ENCODE assay signal across 23 cellular contexts in the genomic region with DNA sequence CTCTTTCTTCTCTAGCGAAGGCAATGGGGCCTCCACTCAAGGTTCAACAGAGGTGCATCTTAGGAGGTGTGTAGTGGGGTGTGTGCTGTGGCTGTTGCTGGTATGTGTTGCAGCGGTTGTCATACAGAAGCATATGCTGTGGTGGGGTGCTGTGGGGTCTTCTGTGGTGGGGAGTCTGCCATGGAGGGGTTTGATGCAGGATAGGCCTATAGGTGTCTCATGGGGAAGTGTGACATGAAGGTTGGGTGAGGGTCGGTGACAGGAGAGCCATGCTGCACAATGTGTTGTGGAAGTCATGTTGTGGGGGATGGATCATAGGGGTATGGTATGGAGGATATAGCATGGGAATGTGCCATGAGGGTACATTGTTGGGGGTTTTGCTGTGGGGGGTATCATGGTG. TPM values are rescaled to one million over a fixed set of nuclear protein-coding genes. Genes with fewer than 3 reads are reported as not detected.
A peak's percentile ranks its signal among the peaks of the same experiment; 100 is the strongest.
DNase-seq lines count a peak whose midpoint lies in the region; ATAC-seq and TF ChIP-seq lines count a peak whose summit lies in the region.
"Had no signal": no experiment of that assay in that cellular context is flagged by ENCODE, and none has a peak within 500 bp of the region (broad histone marks: within the 10 kb centered on the region; RNA-seq: fewer than 3 reads in every experiment).

No MANE protein-coding gene starts in this region.

- TF ChIP-seq CTCF in endodermal cell (conservative IDR thresholded peaks at IDR 0.05) (no peak), lung (IDR thresholded peaks at IDR 0.05; ENCODE audit: control extremely low read depth, extremely low read depth) (no peak)

- no peak overlapping the region for H3K4me3 Mint-ChIP-seq in stimulated activated naive CD8-positive, alpha-beta T cell treated with anti-CD3 and anti-CD28 coated beads, Interleukin-15, amount 100 ng/mL, for 72 hours
- H3K4me3 Mint-ChIP-seq in endodermal cell: no peak overlapping the region
- no peak overlapping the region for H3K4me3 Mint-ChIP-seq in stimulated activated memory B cell treated with anti-CD40 and anti-IgM and Interleukin-4, amounts not matched to agents 10 μg/mL and 1 μg/mL and 100 μg/mL, for 72 hours
- H3K4me3 Mint-ChIP-seq: B cell; CD4-positive, alpha-beta T cell; CD8-positive, alpha-beta T cell had no signal

- WGBS in endodermal cell (ENCODE audit: insufficient coverage in 1 of 2, insufficient read length in 1 of 2), 2 experiments: 90 to 100% methylated on average over 1 to 3 of the region's 3 CpGs
- WGBS in lung, 2 donors: 95% methylated on average over 3 of the region's 3 CpGs

- H3K4me3 ChIP-seq in endodermal cell (ENCODE audit: low read length) (no peak overlapping the region), lung (no peak overlapping the region)
- H3K4me3 ChIP-seq: A549; BLaER1 treated with 17β-estradiol and CSF1 and Interleukin-3, amounts not matched to agents 10 nM and 100 nM had no signal

- no peaks in the 10 kb centered on the region for H3K27me3 Mint-ChIP-seq in stimulated activated naive CD8-positive, alpha-beta T cell treated with anti-CD3 and anti-CD28 coated beads, Interleukin-15, amount 100 ng/mL, for 72 hours
- H3K27me3 Mint-ChIP-seq in endodermal cell (ENCODE audit: insufficient read depth): no peaks in the 10 kb centered on the region
- no peaks in the 10 kb centered on the region for H3K27me3 Mint-ChIP-seq in stimulated activated memory B cell treated with anti-CD40 and anti-IgM and Interleukin-4, amounts not matched to agents 10 μg/mL and 1 μg/mL and 100 μg/mL, for 72 hours
- H3K27me3 Mint-ChIP-seq: B cell; CD4-positive, alpha-beta T cell had no signal

- H3K36me3 Mint-ChIP-seq in endodermal cell (ENCODE audit: low read depth): no peaks in the 10 kb centered on the region
- no peaks in the 10 kb centered on the region for H3K36me3 Mint-ChIP-seq in stimulated activated memory B cell treated with anti-CD40 and anti-IgM and Interleukin-4, amounts not matched to agents 10 μg/mL and 1 μg/mL and 100 μg/mL, for 72 hours
- H3K36me3 Mint-ChIP-seq: CD8-positive, alpha-beta T cell had no signal

- H3K27me3 ChIP-seq in endodermal cell (ENCODE audit: control insufficient read depth, insufficient read depth, low read length, poor library complexity, severe bottlenecking) (no peaks in the 10 kb centered on the region), lung (ENCODE audit: control insufficient read depth, insufficient read depth) (no peaks in the 10 kb centered on the region)
- H3K27me3 ChIP-seq: BLaER1 treated with 17β-estradiol and CSF1 and Interleukin-3, amounts not matched to agents 10 nM and 100 nM had no signal

- H3K4me1 Mint-ChIP-seq in stimulated activated naive CD8-positive, alpha-beta T cell treated with anti-CD3 and anti-CD28 coated beads, Interleukin-15, amount 100 ng/mL, for 72 hours: no peaks in the 10 kb centered on the region
- H3K4me1 Mint-ChIP-seq in endodermal cell: peaks cover 3% of the 10 kb centered on the region
- H3K4me1 Mint-ChIP-seq in stimulated activated memory B cell treated with anti-CD40 and anti-IgM and Interleukin-4, amounts not matched to agents 10 μg/mL and 1 μg/mL and 100 μg/mL, for 72 hours: no peaks in the 10 kb centered on the region
- H3K4me1 Mint-ChIP-seq: B cell had no signal

- H3K4me1 ChIP-seq in endodermal cell (ENCODE audit: control insufficient read depth, insufficient read depth, low read length) (no peaks in the 10 kb centered on the region), lung (ENCODE audit: control insufficient read depth in 2 of 2, insufficient read depth in 2 of 2, low read length in 2 of 2) (peaks cover 0 to 3% of the 10 kb centered on the region in 2 donors)
- H3K4me1 ChIP-seq: A549; BLaER1 treated with 17β-estradiol and CSF1 and Interleukin-3, amounts not matched to agents 10 nM and 100 nM had no signal

- no peaks in the 10 kb centered on the region for H3K9me3 ChIP-seq in endodermal cell (ENCODE audit: control insufficient read depth, low read length)
- H3K9me3 ChIP-seq in lung (ENCODE audit: control insufficient read depth in 2 of 2, insufficient read depth in 1 of 2, low read length in 1 of 2): peaks cover 0 to 2% of the 10 kb centered on the region in 2 donors
- H3K9me3 ChIP-seq: A549; BLaER1 treated with 17β-estradiol and CSF1 and Interleukin-3, amounts not matched to agents 10 nM and 100 nM had no signal

- peak; percentile 5 for ATAC-seq in stimulated activated naive CD8-positive, alpha-beta T cell treated with anti-CD3 and anti-CD28 coated beads, Interleukin-15, amount 100 ng/mL, for 72 hours
- no peak for ATAC-seq in stimulated activated naive CD8-positive, alpha-beta T cell treated with anti-CD3 and anti-CD28 coated beads, Interleukin-15, Interleukin-2, amounts not matched to agents 100 U/mL and 50 U/mL, for 24 hours
- ATAC-seq in lung (ENCODE audit: insufficient read depth, low FRiP score): peak; percentile 36
- peak; percentile 40 for ATAC-seq in stimulated activated memory B cell treated with anti-CD40 and anti-IgM and Interleukin-4, amounts not matched to agents 10 μg/mL and 1 μg/mL and 100 μg/mL, for 72 hours
- no peak for ATAC-seq in GM19351 (IDR thresholded peaks at IDR 0.05; ENCODE audit: unreplicated experiment)
- no peak for ATAC-seq in GM21515 (IDR thresholded peaks at IDR 0.05; ENCODE audit: unreplicated experiment)
- ATAC-seq: A549; CD8-positive, alpha-beta T cell had no signal

- H3K27ac ChIP-seq in endodermal cell (ENCODE audit: low read depth, low read length) (no peak overlapping the region), lung (ENCODE audit: low read depth in 1 of 2, low read length in 1 of 2) (no peak overlapping the region)
- H3K27ac ChIP-seq: 22Rv1; A549; BLaER1 treated with 17β-estradiol and CSF1 and Interleukin-3, amounts not matched to agents 10 nM and 100 nM; C4-2B had no signal

- H3K9ac ChIP-seq in endodermal cell (ENCODE audit: extremely low read depth, low read length, poor library complexity, severe bottlenecking): no peak overlapping the region
- H3K9ac ChIP-seq: BLaER1 treated with 17β-estradiol and CSF1 and Interleukin-3, amounts not matched to agents 10 nM and 100 nM had no signal

- H3K27ac Mint-ChIP-seq in stimulated activated naive CD8-positive, alpha-beta T cell treated with anti-CD3 and anti-CD28 coated beads, Interleukin-15, amount 100 ng/mL, for 72 hours: no peak overlapping the region
- H3K27ac Mint-ChIP-seq in endodermal cell: no peak overlapping the region
- H3K27ac Mint-ChIP-seq in stimulated activated memory B cell treated with anti-CD40 and anti-IgM and Interleukin-4, amounts not matched to agents 10 μg/mL and 1 μg/mL and 100 μg/mL, for 72 hours: no peak overlapping the region
- H3K27ac Mint-ChIP-seq: B cell; CD4-positive, alpha-beta T cell; CD8-positive, alpha-beta T cell had no signal

- H3K36me3 ChIP-seq in endodermal cell (ENCODE audit: control insufficient read depth, insufficient read depth, low read length) (no peaks in the 10 kb centered on the region), lung (ENCODE audit: control insufficient read depth in 2 of 2, insufficient read depth in 2 of 2, low read length in 2 of 2) (no peaks in the 10 kb centered on the region)
- H3K36me3 ChIP-seq: BLaER1 treated with 17β-estradiol and CSF1 and Interleukin-3, amounts not matched to agents 10 nM and 100 nM had no signal

- no peaks in the 10 kb centered on the region for H3K9me3 Mint-ChIP-seq in stimulated activated naive CD8-positive, alpha-beta T cell treated with anti-CD3 and anti-CD28 coated beads, Interleukin-15, amount 100 ng/mL, for 72 hours
- no peaks in the 10 kb centered on the region for H3K9me3 Mint-ChIP-seq in endodermal cell
- H3K9me3 Mint-ChIP-seq in stimulated activated memory B cell treated with anti-CD40 and anti-IgM and Interleukin-4, amounts not matched to agents 10 μg/mL and 1 μg/mL and 100 μg/mL, for 72 hours: no peaks in the 10 kb centered on the region
- H3K9me3 Mint-ChIP-seq: CD4-positive, alpha-beta T cell; CD8-positive, alpha-beta T cell had no signal

- no peak for DNase-seq in stimulated activated naive CD8-positive, alpha-beta T cell treated with anti-CD3 and anti-CD28 coated beads, Interleukin-15, amount 100 ng/mL, for 72 hours
- DNase-seq in stimulated activated naive CD8-positive, alpha-beta T cell treated with anti-CD3 and anti-CD28 coated beads, Interleukin-15, Interleukin-2, amounts not matched to agents 100 U/mL and 50 U/mL, for 24 hours: no peak
- DNase-seq in endodermal cell (peak; percentile 15), lung (ENCODE audit: low spot score) (no peak), NCI-H526 (lab: John Stamatoyannopoulos, UW) (no peak)
- DNase-seq: AML-193; CD4-positive, alpha-beta T cell; CD8-positive, alpha-beta T cell; DMS 273 treated with DMSO at 0.1 percent for 48 hours; DMS153; DMS53; DMS79; DND-41; GF-D8 had no signal

RNA-seq across cellular contexts. Expression of gene NMNAT3, which starts 20.3 kb away (rescaled TPM):
- 1 to 10 TPM; 1.2 to 1.6 TPM for total RNA-seq in endodermal cell
- polyA plus RNA-seq in endodermal cell (2013, experiment 1 of 2): 2.9 TPM
- polyA plus RNA-seq in endodermal cell (2013, experiment 2 of 2): 2.3 TPM
- 10 to 100 TPM in 1 of 2 donors, 1 to 10 TPM in 1; 4.1 to 10.2 TPM for total RNA-seq in lung
- 1 to 10 TPM; 2.4 to 2.7 TPM for polyA plus RNA-seq in lung
- total RNA-seq: A172 had no signal

Comparison
In these comparisons a context has a peak if more than half of its experiments do, and no peak if none do; other contexts are left out.
1. ATAC-seq: peak in stimulated activated naive CD8-positive, alpha-beta T cell treated with anti-CD3 and anti-CD28 coated beads, Interleukin-15, amount 100 ng/mL, for 72 hours (single experiment), lung (single experiment) and stimulated activated memory B cell treated with anti-CD40 and anti-IgM and Interleukin-4, amounts not matched to agents 10 μg/mL and 1 μg/mL and 100 μg/mL, for 72 hours (single experiment); none in stimulated activated naive CD8-positive, alpha-beta T cell treated with anti-CD3 and anti-CD28 coated beads, Interleukin-15, Interleukin-2, amounts not matched to agents 100 U/mL and 50 U/mL, for 24 hours (single experiment), GM19351 (single experiment) and GM21515 (single experiment).